9 cellular contexts compared by ENCODE assay signal in genomic region chr4:40193018-40193571, GRCh38.
DNase-seq lines count a peak whose midpoint lies in the region; ATAC-seq, FAIRE-seq and TF ChIP-seq lines count a peak whose summit lies in the region.
"Had no signal": no experiment of that assay in that cellular context is flagged by ENCODE, and none has a peak within 500 bp of the region (broad histone marks: within the 10 kb centered on the region; RNA-seq: fewer than 3 reads in every experiment).

No MANE protein-coding gene starts in this region.

- DNase-seq in activated T-cell treated with anti-CD3 and anti-CD28 coated beads, Interleukin-2, amount 50 U/mL, for 1 hour = peak; percentile 58
- no peak for DNase-seq in activated T-cell treated with anti-CD3 and anti-CD28 coated beads for 4 hours
- DNase-seq in GM19239 (ENCODE audit: insufficient read length, low spot score) = no peak
- no peak for DNase-seq in SKM-1 treated with dmso at 0.1 percent for 144 hours (lab: John Stamatoyannopoulos, UW; ENCODE audit: unreplicated experiment)
- DNase-seq: NCI-H2107 had no signal

- peaks cover 81% of the 10 kb centered on the region for H3K4me1 Mint-ChIP-seq in stimulated activated memory B cell treated with anti-CD40 and anti-IgM and Interleukin-4, amounts not matched to agents 10 μg/mL and 1 μg/mL and 100 μg/mL, for 72 hours

- no peaks in the 10 kb centered on the region for H3K27me3 Mint-ChIP-seq in stimulated activated memory B cell treated with anti-CD40 and anti-IgM and Interleukin-4, amounts not matched to agents 10 μg/mL and 1 μg/mL and 100 μg/mL, for 72 hours

- TF ChIP-seq CTCF in VCaP (conservative IDR thresholded peaks at IDR 0.05) = no peak

- no peaks in the 10 kb centered on the region for H3K9me3 Mint-ChIP-seq in stimulated activated memory B cell treated with anti-CD40 and anti-IgM and Interleukin-4, amounts not matched to agents 10 μg/mL and 1 μg/mL and 100 μg/mL, for 72 hours

- H3K4me3 Mint-ChIP-seq in stimulated activated memory B cell treated with anti-CD40 and anti-IgM and Interleukin-4, amounts not matched to agents 10 μg/mL and 1 μg/mL and 100 μg/mL, for 72 hours = peak overlapping the region; percentile 83

- no peak for FAIRE-seq in GM19239 (lab: Jason Lieb, UNC)

- peak overlapping the region; percentile 98 for H3K27ac ChIP-seq in VCaP

- ATAC-seq in HG02943 (IDR thresholded peaks at IDR 0.05; ENCODE audit: low read depth, unreplicated experiment) = peak; percentile 38
- ATAC-seq in stimulated activated memory B cell treated with anti-CD40 and anti-IgM and Interleukin-4, amounts not matched to agents 10 μg/mL and 1 μg/mL and 100 μg/mL, for 72 hours = peak; percentile 66
- no peak for ATAC-seq in GM18519 (IDR thresholded peaks at IDR 0.05; ENCODE audit: low FRiP score, unreplicated experiment)

- peak overlapping the region; percentile 96 for H3K27ac Mint-ChIP-seq in stimulated activated memory B cell treated with anti-CD40 and anti-IgM and Interleukin-4, amounts not matched to agents 10 μg/mL and 1 μg/mL and 100 μg/mL, for 72 hours

- peaks cover 4% of the 10 kb centered on the region for H3K36me3 Mint-ChIP-seq in stimulated activated memory B cell treated with anti-CD40 and anti-IgM and Interleukin-4, amounts not matched to agents 10 μg/mL and 1 μg/mL and 100 μg/mL, for 72 hours
